8 cellular contexts compared by ENCODE assay signal in the genomic region with DNA sequence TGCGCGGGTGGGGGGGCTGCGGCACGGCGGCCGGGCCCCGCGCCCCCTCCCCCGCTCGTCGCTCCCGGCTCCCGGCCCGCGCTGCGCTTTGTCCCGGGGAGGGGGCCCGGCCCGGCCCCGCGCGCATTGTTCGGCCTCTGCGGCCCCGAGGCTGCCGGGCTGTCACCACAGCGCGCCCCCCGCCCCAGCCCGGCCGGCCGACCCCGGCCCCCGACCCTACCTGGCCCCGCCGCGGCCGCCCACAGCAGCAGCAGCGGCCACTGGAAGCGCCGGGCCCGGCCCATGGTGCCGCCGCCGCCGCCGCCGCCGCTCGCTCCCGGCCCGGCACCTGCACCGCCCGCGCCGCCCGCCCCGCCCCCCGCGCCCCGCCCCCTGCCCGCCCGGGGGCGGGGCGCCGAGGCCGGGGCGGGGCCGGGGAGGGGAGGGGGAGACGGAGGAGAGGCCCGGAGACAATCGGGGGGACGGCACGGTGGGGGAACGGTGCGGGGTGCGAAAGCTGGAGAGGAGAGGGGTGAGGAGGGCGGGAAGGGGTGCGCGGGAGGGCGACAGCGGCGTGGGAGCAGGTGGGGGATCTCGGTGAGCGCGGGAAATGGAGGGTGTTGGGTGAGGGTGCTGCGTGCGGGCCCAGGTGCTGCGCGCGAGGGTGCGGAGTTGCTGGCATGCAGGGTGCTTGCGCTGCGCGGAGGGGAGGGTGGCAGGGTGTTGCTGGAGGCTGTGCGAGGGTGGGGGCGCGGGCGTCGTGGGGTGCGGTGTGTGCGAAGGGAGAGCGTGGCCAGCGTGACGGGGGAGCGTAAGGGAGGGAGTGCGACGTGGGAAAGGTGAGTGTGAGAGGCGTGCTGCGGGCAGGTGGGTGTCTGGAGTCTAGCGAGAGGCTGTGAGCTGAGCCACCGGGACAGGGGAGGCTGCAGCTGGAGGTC. TPM values are rescaled to one million over a fixed set of nuclear protein-coding genes. Genes with fewer than 3 reads are reported as not detected.
DNase-seq lines count a peak whose midpoint lies in the region; FAIRE-seq and TF ChIP-seq lines count a peak whose summit lies in the region.

A gene with protein sequence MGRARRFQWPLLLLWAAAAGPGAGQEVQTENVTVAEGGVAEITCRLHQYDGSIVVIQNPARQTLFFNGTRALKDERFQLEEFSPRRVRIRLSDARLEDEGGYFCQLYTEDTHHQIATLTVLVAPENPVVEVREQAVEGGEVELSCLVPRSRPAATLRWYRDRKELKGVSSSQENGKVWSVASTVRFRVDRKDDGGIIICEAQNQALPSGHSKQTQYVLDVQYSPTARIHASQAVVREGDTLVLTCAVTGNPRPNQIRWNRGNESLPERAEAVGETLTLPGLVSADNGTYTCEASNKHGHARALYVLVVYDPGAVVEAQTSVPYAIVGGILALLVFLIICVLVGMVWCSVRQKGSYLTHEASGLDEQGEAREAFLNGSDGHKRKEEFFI (minus strand): TSS at position 344 of the 917 bp plus-strand sequence. CDS start 60 bp downstream, at position 284.

- H3K4me3 ChIP-seq in bronchial epithelial cell (ENCODE audit: low read depth, low read length): peak within 1 kb of the TSS; percentile 70

- H3K27me3 ChIP-seq in bronchial epithelial cell (ENCODE audit: control insufficient read depth, insufficient read depth, low read length) (peaks cover 14% of the 10 kb centered on the region), layer of hippocampus (ENCODE audit: control insufficient read depth, insufficient read depth, low read length) (no peaks in the 10 kb centered on the region)

- no peaks in the 10 kb centered on the region for H3K36me3 ChIP-seq in bronchial epithelial cell (ENCODE audit: control insufficient read depth, insufficient read depth, low read length)

- FAIRE-seq in bronchial epithelial cell (lab: Jason Lieb, UNC): no peak

- H3K27ac ChIP-seq in VCaP: peak within 1 kb of the TSS; percentile 65; the same call in 1 of the 2 replicates
- H3K27ac ChIP-seq in layer of hippocampus (ENCODE audit: low read depth, low read length): peak within 1 kb of the TSS; percentile 94

- DNase-seq in NCI-H748 (lab: John Stamatoyannopoulos, UW; ENCODE audit: unreplicated experiment) (peak; percentile 62), NCI-H748 treated with DMSO at 0.1 percent for 48 hours (lab: John Stamatoyannopoulos, UW) (no peak), bronchial epithelial cell (ENCODE audit: low read depth) (no peak), DMS114 treated with DMSO at 0.1 percent for 48 hours (lab: John Stamatoyannopoulos, UW; ENCODE audit: unreplicated experiment) (no peak), inferior parietal cortex (ENCODE audit: extremely low spot score) (no peak)
- DNase-seq in stimulated activated CD4-positive, alpha-beta T cell treated with anti-CD3 and anti-CD28 coated beads, Interleukin-2, amount 100 ng/mL, for 24 hours: peak; percentile 40 to 47

- no peak for TF ChIP-seq CTCF in VCaP (conservative IDR thresholded peaks at IDR 0.05)
- TF ChIP-seq CTCF in bronchial epithelial cell (IDR thresholded peaks at IDR 0.05; ENCODE audit: insufficient read depth, low read length, severe bottlenecking): no peak

RNA-seq across cellular contexts. Expression of the gene that starts here (rescaled TPM):
- total RNA-seq in bronchial epithelial cell: 13.4 and 19.1 TPM in 2 replicates

Comparison
In these comparisons a context has a peak if more than half of its experiments do, and no peak if none do; other contexts are left out.
1. DNase-seq: peak in NCI-H748 (single experiment) and stimulated activated CD4-positive, alpha-beta T cell treated with anti-CD3 and anti-CD28 coated beads, Interleukin-2, amount 100 ng/mL, for 24 hours (2 of 2); none in NCI-H748 treated with DMSO at 0.1 percent for 48 hours (single experiment), bronchial epithelial cell (single experiment), DMS114 treated with DMSO at 0.1 percent for 48 hours (single experiment) and inferior parietal cortex (single experiment).